In the genomic region with DNA sequence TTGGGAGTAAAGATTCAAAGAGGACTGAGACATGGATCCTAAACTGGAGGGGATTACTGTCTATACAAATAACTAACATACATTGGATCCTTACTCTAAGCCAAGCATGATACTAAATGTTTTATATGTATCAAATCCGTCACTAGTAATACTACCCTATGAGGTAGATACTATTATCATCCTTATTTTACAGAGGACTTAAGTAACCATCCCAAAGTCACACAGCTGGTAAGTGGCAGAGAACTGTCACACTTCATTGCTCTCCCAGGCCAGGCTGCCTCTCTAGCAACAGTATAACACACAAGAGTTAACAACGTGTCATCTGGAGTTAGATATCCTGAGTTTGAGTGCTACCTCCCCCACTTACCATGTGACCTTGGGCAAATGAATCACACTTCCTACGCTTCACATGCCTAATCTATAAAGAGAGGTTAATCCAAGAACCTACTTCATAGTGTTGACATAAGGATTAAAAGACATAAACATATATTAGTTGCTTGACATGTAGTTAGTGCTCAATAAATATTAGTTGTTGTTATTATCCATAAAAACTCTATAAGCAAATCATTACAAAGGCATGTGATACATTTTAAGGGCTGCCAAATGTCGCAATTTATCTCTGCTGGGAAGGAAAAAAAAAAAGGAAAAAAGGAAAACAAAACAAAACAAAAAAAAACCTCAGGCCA, we compare ENCODE assay signal across 9 cellular contexts. TPM values are rescaled to one million over a fixed set of nuclear protein-coding genes. Genes with fewer than 3 reads are reported as not detected.
DNase-seq lines count a peak whose midpoint lies in the region; ATAC-seq and TF ChIP-seq lines count a peak whose summit lies in the region.
"Had no signal": no experiment of that assay in that cellular context is flagged by ENCODE, and none has a peak within 500 bp of the region (broad histone marks: within the 10 kb centered on the region; RNA-seq: fewer than 3 reads in every experiment).

No MANE protein-coding gene starts in this region.

- H3K4me2 ChIP-seq in GM23338: no peak overlapping the region

- H3K36me3 Mint-ChIP-seq in GM23338 (ENCODE audit: low read depth): no peaks in the 10 kb centered on the region
- peaks cover 3 to 35% (median 4%) of the 10 kb centered on the region in 5 donors for H3K36me3 Mint-ChIP-seq in naive thymus-derived CD4-positive, alpha-beta T cell

- POLR2A ChIA-PET in naive thymus-derived CD4-positive, alpha-beta T cell (lab: Charles Lee): no interaction called here

- no peaks in the 10 kb centered on the region for H3K9me3 ChIP-seq in vagina
- H3K9me3 ChIP-seq in naive thymus-derived CD4-positive, alpha-beta T cell (ENCODE audit: control insufficient read depth in 2 of 3, low read length in 3 of 3): no peaks in the 10 kb centered on the region

- H3F3A ChIP-seq in GM23338 (replicated peaks; ENCODE audit: low read depth): no peaks in the 10 kb centered on the region

- no peak overlapping the region for H3K4me3 Mint-ChIP-seq in GM23338
- no peak overlapping the region for H3K4me3 Mint-ChIP-seq in naive thymus-derived CD4-positive, alpha-beta T cell

- H3K9me2 ChIP-seq in GM23338 (ENCODE audit: insufficient read depth): 0 out of 2 replicates have a peak, but pooled peaks cover 5% of the 10 kb centered on the region

- CTCF ChIA-PET in naive thymus-derived CD4-positive, alpha-beta T cell (lab: Charles Lee): no interaction called here

- H3K27me3 Mint-ChIP-seq in GM23338 (ENCODE audit: insufficient read depth, low read depth, poor library complexity): peaks cover 3% of the 10 kb centered on the region
- no peaks in the 10 kb centered on the region for H3K27me3 Mint-ChIP-seq in naive thymus-derived CD4-positive, alpha-beta T cell

- H3K27me3 ChIP-seq in vagina: no peaks in the 10 kb centered on the region
- no peaks in the 10 kb centered on the region for H3K27me3 ChIP-seq in GM23338 (ENCODE audit: insufficient read depth)
- no peaks in the 10 kb centered on the region for H3K27me3 ChIP-seq in naive thymus-derived CD4-positive, alpha-beta T cell (ENCODE audit: control insufficient read depth in 2 of 2, insufficient read depth in 2 of 2, low read length in 2 of 2)

- peaks cover 24% of the 10 kb centered on the region for H3K4me1 Mint-ChIP-seq in GM23338
- peaks cover 24 to 45% (median 39%) of the 10 kb centered on the region in 7 donors for H3K4me1 Mint-ChIP-seq in naive thymus-derived CD4-positive, alpha-beta T cell

- no peak for TF ChIP-seq CTCF in vagina (IDR thresholded peaks at IDR 0.05)
- no peak for TF ChIP-seq CTCF in GM23338 (conservative IDR thresholded peaks at IDR 0.05; ENCODE audit: low read depth in 2 of 2)

- H3K9me3 Mint-ChIP-seq in GM23338: no peaks in the 10 kb centered on the region
- peaks cover 0 to 10% (median 3%) of the 10 kb centered on the region in 11 donors for H3K9me3 Mint-ChIP-seq in naive thymus-derived CD4-positive, alpha-beta T cell

- H3K79me2 ChIP-seq in GM23338 (replicated peaks; ENCODE audit: insufficient read depth): no peaks in the 10 kb centered on the region

- no peak overlapping the region for H3K4me3 ChIP-seq in vagina
- H3K4me3 ChIP-seq in GM23338: no peak overlapping the region
- H3K4me3 ChIP-seq in naive thymus-derived CD4-positive, alpha-beta T cell (ENCODE audit: low read length): no peak overlapping the region

- H3K4me1 ChIP-seq in vagina: peaks cover 13% of the 10 kb centered on the region
- H3K4me1 ChIP-seq in GM23338 (ENCODE audit: insufficient read depth): peaks cover 19% of the 10 kb centered on the region
- H3K4me1 ChIP-seq in naive thymus-derived CD4-positive, alpha-beta T cell (ENCODE audit: control insufficient read depth in 2 of 2, insufficient read depth in 2 of 2, low read length in 2 of 2): peaks cover 21 to 25% of the 10 kb centered on the region in 2 donors

- H4K20me1 ChIP-seq in GM23338 (replicated peaks; ENCODE audit: insufficient read depth): no peaks in the 10 kb centered on the region

- no peak for ATAC-seq in GM23338
- ATAC-seq in naive thymus-derived CD4-positive, alpha-beta T cell: no peak

- DNase-seq in stimulated activated CD4-positive, alpha-beta T cell treated with anti-CD3 and anti-CD28 coated beads, Interleukin-2, amount 100 ng/mL, for 4 hours (ENCODE audit: low read depth): peak; percentile 13
- DNase-seq in stimulated activated CD4-positive, alpha-beta T cell treated with anti-CD3 and anti-CD28 coated beads, Interleukin-1b, Interleukin-23, amount 100 ng/mL, for 48 hours: no peak
- peak; percentile 21 for DNase-seq in SK-MEL-5 (ENCODE audit: low read depth, low spot score)
- peak; percentile 74 for DNase-seq in glomerular endothelial cell (ENCODE audit: extremely low read depth, low read depth, low spot score)
- peak in 1 of 2 donors; percentile 82 for DNase-seq in vagina (ENCODE audit: extremely low spot score in 2 of 2)
- no peak for DNase-seq in GM23338 (ENCODE audit: low spot score)
- no peak for DNase-seq in NCI-H1092 treated with DMSO at 0.1 percent for 48 hours (lab: John Stamatoyannopoulos, UW)
- no peak for DNase-seq in naive thymus-derived CD4-positive, alpha-beta T cell
- DNase-seq: DND-41 had no signal

- no peak for TF ChIP-seq POLR2A in vagina (IDR thresholded peaks at IDR 0.05)

- no peak overlapping the region for H3K27ac Mint-ChIP-seq in GM23338
- peak overlapping the region in 3 of 9 donors; percentile 0 to 49 (median 25) for H3K27ac Mint-ChIP-seq in naive thymus-derived CD4-positive, alpha-beta T cell

- in situ Hi-C loops in SK-MEL-5 (cut with HindIII; ENCODE audit: low pct_unique_long_range_greater_than_20kb, low sequenced_read_pairs): no loop called here

- H3K36me3 ChIP-seq in vagina (no peaks in the 10 kb centered on the region), GM23338 (ENCODE audit: insufficient read depth) (no peaks in the 10 kb centered on the region)
- H3K36me3 ChIP-seq in naive thymus-derived CD4-positive, alpha-beta T cell (ENCODE audit: control insufficient read depth in 2 of 3, insufficient read depth in 3 of 3, low read length in 3 of 3): no peaks in the 10 kb centered on the region

- H3K27ac ChIP-seq in vagina (peak overlapping the region; percentile 29), GM23338 (ENCODE audit: low read depth) (no peak overlapping the region)
- no peak overlapping the region for H3K27ac ChIP-seq in naive thymus-derived CD4-positive, alpha-beta T cell (ENCODE audit: low read depth, low read length)

- H2AFZ ChIP-seq in GM23338: no peak overlapping the region

- intact Hi-C loops in vagina (cut with DNase I): no loop called here
- intact Hi-C loops in naive thymus-derived CD4-positive, alpha-beta T cell (cut with micrococcal nuclease): loop anchor here (5.0 to 10.0 kb wide), 2 partner anchors 261 to 264 kb away; a partner anchor contains a TSS

TF ChIP-seq in GM23338, 12 proteins besides CTCF, POLR2A, EP300 and RAD21:
- TF ChIP-seq EZH2 (IDR thresholded peaks at IDR 0.05; ENCODE audit: low read depth, unreplicated experiment) (no peak), POLR2AphosphoS5 (IDR thresholded peaks at IDR 0.05; ENCODE audit: low read depth) (no peak), ZNF331 (CRISPR knock-in tag; IDR thresholded peaks at IDR 0.05; ENCODE audit: low read depth) (no peak), CREB1 (CRISPR knock-in tag; IDR thresholded peaks at IDR 0.05; ENCODE audit: low read depth) (no peak)
- TF ChIP-seq, protein P1, sequence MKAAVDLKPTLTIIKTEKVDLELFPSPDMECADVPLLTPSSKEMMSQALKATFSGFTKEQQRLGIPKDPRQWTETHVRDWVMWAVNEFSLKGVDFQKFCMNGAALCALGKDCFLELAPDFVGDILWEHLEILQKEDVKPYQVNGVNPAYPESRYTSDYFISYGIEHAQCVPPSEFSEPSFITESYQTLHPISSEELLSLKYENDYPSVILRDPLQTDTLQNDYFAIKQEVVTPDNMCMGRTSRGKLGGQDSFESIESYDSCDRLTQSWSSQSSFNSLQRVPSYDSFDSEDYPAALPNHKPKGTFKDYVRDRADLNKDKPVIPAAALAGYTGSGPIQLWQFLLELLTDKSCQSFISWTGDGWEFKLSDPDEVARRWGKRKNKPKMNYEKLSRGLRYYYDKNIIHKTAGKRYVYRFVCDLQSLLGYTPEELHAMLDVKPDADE (IDR thresholded peaks at IDR 0.05): no peak

RNA-seq across cellular contexts. Expression of a gene that starts 33.8 kb away (rescaled TPM):
- not detected in 2 replicates for total RNA-seq in SK-MEL-5 (2014; rRNA removed; shearing (Covaris generic))
- not detected in 2 replicates for polyA plus RNA-seq in SK-MEL-5 (2015; cell fraction: cytosol; rRNA removed)
- polyA plus RNA-seq in SK-MEL-5 (2015; cell fraction: nucleus; rRNA removed): not detected in 2 replicates
- 0.47 and 17.1 TPM in 2 replicates for total RNA-seq in glomerular endothelial cell
- 31.7 TPM for total RNA-seq in vagina
- total RNA-seq in GM23338 (2014; rRNA removed; shearing (Covaris generic)): 6.4 and 6.9 TPM in 2 replicates
- 2.9 TPM in 2 replicates for polyA plus RNA-seq in GM23338 (2016; fragmentation: Nextera tagmentation; extraction: Ambion mirVana)
- 10 to 100 TPM in 2 of 5 experiments, 1 to 10 TPM in 3; 1.6 to 20.8 (median 3.9) TPM for total RNA-seq in naive thymus-derived CD4-positive, alpha-beta T cell
- under 1 TPM; 0.35 to 0.45 TPM for polyA plus RNA-seq in naive thymus-derived CD4-positive, alpha-beta T cell

Comparison
In these comparisons a context has a peak if more than half of its experiments do, and no peak if none do; other contexts are left out.
1. DNase-seq: peak in stimulated activated CD4-positive, alpha-beta T cell treated with anti-CD3 and anti-CD28 coated beads, Interleukin-2, amount 100 ng/mL, for 4 hours (single experiment), SK-MEL-5 (single experiment) and glomerular endothelial cell (single experiment); none in stimulated activated CD4-positive, alpha-beta T cell treated with anti-CD3 and anti-CD28 coated beads, Interleukin-1b, Interleukin-23, amount 100 ng/mL, for 48 hours (single experiment), GM23338 (single experiment), NCI-H1092 treated with DMSO at 0.1 percent for 48 hours (single experiment) and naive thymus-derived CD4-positive, alpha-beta T cell (0 of 9).